Comparison of ENCODE assay signal across 20 cellular contexts in genomic region chr3:71857926-71858325, GRCh38.
DNase-seq lines count a peak whose midpoint lies in the region; ATAC-seq and TF ChIP-seq lines count a peak whose summit lies in the region.
"Had no signal": no experiment of that assay in that cellular context is flagged by ENCODE, and none has a peak within 500 bp of the region (broad histone marks: within the 10 kb centered on the region; RNA-seq: fewer than 3 reads in every experiment).

No MANE protein-coding gene starts in this region.

- DNase-seq in AG08395 (ENCODE audit: low spot score) (peak; percentile 54), CD1c-positive myeloid dendritic cell (ENCODE audit: extremely low spot score) (peak; percentile 43), astrocyte of the hippocampus (ENCODE audit: low read depth, low spot score) (peak; percentile 32), retinal pigment epithelial cell (ENCODE audit: low read depth) (peak; percentile 96)
- DNase-seq: Calu3; DMS79 treated with DMSO at 0.1 percent for 48 hours; GF-D8; MM.1S; NCI-H1417; NCI-H1694; NCI-H2081; NCI-H226; NCI-H510A; NCI-H748 treated with DMSO at 0.1 percent for 48 hours; NK-92 treated with Interleukin-12 subunit alpha and Interleukin-12 subunit beta, amount 100 ng/mL, for 24 hours; PC-3; SW 1271 had no signal

- ATAC-seq in GM21619 (IDR thresholded peaks at IDR 0.05; ENCODE audit: unreplicated experiment) (no peak), GM21737 (IDR thresholded peaks at IDR 0.05; ENCODE audit: unreplicated experiment) (no peak), GM21717 (IDR thresholded peaks at IDR 0.05; ENCODE audit: unreplicated experiment) (no peak)
- ATAC-seq: PC-3 had no signal

- no peak overlapping the region for H3K4me3 ChIP-seq in retinal pigment epithelial cell (ENCODE audit: low read length)

- no peak for TF ChIP-seq CTCF in retinal pigment epithelial cell (conservative IDR thresholded peaks at IDR 0.05; ENCODE audit: low read depth, low read length)

Comparison
In these comparisons a context has a peak if more than half of its experiments do, and no peak if none do; other contexts are left out.
1. DNase-seq: peak in every context shown above with its lines; median percentile 96 in retinal pigment epithelial cell; 54 in AG08395; 43 in CD1c-positive myeloid dendritic cell; 32 in astrocyte of the hippocampus.